Comparison of ENCODE assay signal across 18 cellular contexts in the genomic region with DNA sequence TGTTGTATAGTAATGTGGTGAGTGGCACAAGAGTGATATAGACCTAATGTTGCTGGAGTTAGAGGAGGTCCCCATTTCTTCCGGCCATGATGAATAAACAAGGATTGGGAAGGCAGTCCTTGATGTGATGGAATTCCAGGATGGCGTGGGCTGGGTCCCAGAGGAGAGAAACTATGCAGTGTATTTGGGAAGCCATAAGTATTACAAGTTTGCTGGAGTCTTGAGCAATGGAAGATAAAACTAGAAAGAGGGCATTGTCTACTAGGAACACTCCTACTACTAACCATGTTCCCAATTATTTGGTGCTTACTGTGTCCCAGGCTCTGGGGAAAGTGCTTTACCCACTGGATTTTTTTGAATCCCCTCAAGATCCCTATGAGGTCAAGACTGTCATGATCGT. TPM values are rescaled to one million over a fixed set of nuclear protein-coding genes. Genes with fewer than 3 reads are reported as not detected.
DNase-seq lines count a peak whose midpoint lies in the region; ATAC-seq and TF ChIP-seq lines count a peak whose summit lies in the region.
"Had no signal": no experiment of that assay in that cellular context is flagged by ENCODE, and none has a peak within 500 bp of the region (broad histone marks: within the 10 kb centered on the region; RNA-seq: fewer than 3 reads in every experiment).

No MANE protein-coding gene starts in this region.

- BruUV-seq in Calu3 (replicated peaks; lab: Mats Ljungman, UMichigan) = no TSS peak

- H3K4me1 Mint-ChIP-seq in natural killer cell (no peaks in the 10 kb centered on the region), Calu3 (ENCODE audit: low read depth, unreplicated experiment) (no peaks in the 10 kb centered on the region)

- intact Hi-C loops in natural killer cell (cut with micrococcal nuclease) (no loop called here), Calu3 (cut with micrococcal nuclease; ENCODE audit: unreplicated experiment) (no loop called here)

- no peak for TF ChIP-seq CTCF in AG10803 (conservative IDR thresholded peaks at IDR 0.05; ENCODE audit: low read length)
- TF ChIP-seq CTCF in fibroblast of pulmonary artery (IDR thresholded peaks at IDR 0.05; ENCODE audit: low read length, missing control alignments) = no peak
- TF ChIP-seq CTCF in natural killer cell (IDR thresholded peaks at IDR 0.05) = no peak
- TF ChIP-seq CTCF in Calu3 (IDR thresholded peaks at IDR 0.05; ENCODE audit: unreplicated experiment) = no peak

- ATAC-seq in natural killer cell = no peak

- DNase-seq in AG10803 (ENCODE audit: low read depth) (peak; percentile 25), SK-MEL-5 (ENCODE audit: low read depth, low spot score) (peak; percentile 83), fibroblast of pulmonary artery (ENCODE audit: low read depth) (peak; percentile 94), hepatic stellate cell (ENCODE audit: low spot score) (peak; percentile 41), natural killer cell (no peak), Calu3 (no peak), CD1c-positive myeloid dendritic cell (ENCODE audit: extremely low spot score) (no peak)
- no peak for DNase-seq in activated CD4-positive, alpha-beta T cell treated with anti-CD3 and anti-CD28 coated beads, Interleukin-2, amount 50 U/mL, for 1 hour
- DNase-seq: CD4-positive, alpha-beta T cell; DMS79; GM23248; HCEC 1CT; Kasumi-1; NCI-H1105; NCI-H1694; NCI-H226; NCI-H524 treated with DMSO at 0.1 percent for 48 hours had no signal

- H3K36me3 Mint-ChIP-seq in natural killer cell (no peaks in the 10 kb centered on the region), Calu3 (ENCODE audit: insufficient read depth, unreplicated experiment) (no peaks in the 10 kb centered on the region)

- H3K27ac Mint-ChIP-seq in natural killer cell (no peak overlapping the region), Calu3 (ENCODE audit: unreplicated experiment) (no peak overlapping the region)
- H3K27ac Mint-ChIP-seq: CD4-positive, alpha-beta T cell; IgD-negative memory B cell had no signal

- H3K27me3 Mint-ChIP-seq in natural killer cell (ENCODE audit: low read depth in 2 of 2) (peaks cover 0 to 4% of the 10 kb centered on the region in 2 donors), Calu3 (ENCODE audit: unreplicated experiment) (no peaks in the 10 kb centered on the region)
- H3K27me3 Mint-ChIP-seq: CD4-positive, alpha-beta T cell had no signal

- H3K4me3 ChIP-seq in AG10803 (ENCODE audit: low read length) = no peak overlapping the region
- H3K4me3 ChIP-seq in fibroblast of pulmonary artery (replicated peaks; ENCODE audit: low read depth, low read length) = no peak overlapping the region
- H3K4me3 ChIP-seq: GM23248 had no signal

- H3K9me3 Mint-ChIP-seq in natural killer cell (no peaks in the 10 kb centered on the region), Calu3 (ENCODE audit: low read depth, unreplicated experiment) (peaks cover 7% of the 10 kb centered on the region)
- H3K9me3 Mint-ChIP-seq: CD4-positive, alpha-beta T cell; IgD-negative memory B cell had no signal

- in situ Hi-C loops in SK-MEL-5 (cut with HindIII; ENCODE audit: low pct_unique_long_range_greater_than_20kb, low sequenced_read_pairs) = no loop called here

- H3K4me3 Mint-ChIP-seq in natural killer cell (no peak overlapping the region), Calu3 (ENCODE audit: low read depth, unreplicated experiment) (no peak overlapping the region)
- H3K4me3 Mint-ChIP-seq: CD4-positive, alpha-beta T cell; IgD-negative memory B cell had no signal

- CTCF ChIA-PET in Calu3 (lab: Charles Lee) = no interaction called here

RNA-seq across cellular contexts. Expression of a gene that starts 20.0 kb away (rescaled TPM):
- total RNA-seq in SK-MEL-5 (2014; rRNA removed; shearing (Covaris generic)) = 28.6 and 30.0 TPM in 2 replicates
- polyA plus RNA-seq in SK-MEL-5 (2015; cell fraction: cytosol; rRNA removed) = 80.0 and 103 TPM in 2 replicates
- polyA plus RNA-seq in SK-MEL-5 (2015; cell fraction: nucleus; rRNA removed) = 27.7 and 30.2 TPM in 2 replicates
- 1 to 10 TPM; 1.0 to 1.5 (median 1.2) TPM for total RNA-seq in natural killer cell
- 10.9 and 16.2 TPM in 2 replicates for total RNA-seq in Calu3 (2022)
- polyA plus RNA-seq: IgD-negative memory B cell had no signal

Comparison
In these comparisons a context has a peak if more than half of its experiments do, and no peak if none do; other contexts are left out.
1. DNase-seq: peak in AG10803 (single experiment), SK-MEL-5 (single experiment), fibroblast of pulmonary artery (single experiment) and hepatic stellate cell (single experiment); none in natural killer cell (single experiment), Calu3 (single experiment), CD1c-positive myeloid dendritic cell (single experiment) and activated CD4-positive, alpha-beta T cell treated with anti-CD3 and anti-CD28 coated beads, Interleukin-2, amount 50 U/mL, for 1 hour (single experiment).